Comparison of ENCODE assay signal across 23 cellular contexts in the genomic region with DNA sequence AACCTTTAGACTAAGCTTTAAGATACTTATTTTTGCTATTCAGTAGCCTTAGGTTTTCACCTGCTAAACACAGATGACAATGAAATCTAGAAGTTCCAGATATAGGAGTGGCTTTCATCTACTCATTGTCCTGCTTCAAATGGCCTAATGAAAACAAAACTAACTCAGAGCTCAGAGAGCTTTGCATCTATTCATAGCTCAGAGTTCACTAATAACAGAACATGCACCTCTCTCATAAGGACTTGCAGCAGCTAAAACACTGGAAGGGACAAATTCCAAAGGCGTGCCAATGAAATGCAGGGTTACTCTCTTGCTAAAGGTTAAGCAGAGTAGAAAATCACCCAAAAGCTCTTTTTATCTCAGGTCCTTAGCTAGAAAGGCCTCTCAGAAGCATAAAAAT. TPM values are rescaled to one million over a fixed set of nuclear protein-coding genes. Genes with fewer than 3 reads are reported as not detected.
A peak's percentile ranks its signal among the peaks of the same experiment; 100 is the strongest.
DNase-seq lines count a peak whose midpoint lies in the region; ATAC-seq, FAIRE-seq and TF ChIP-seq lines count a peak whose summit lies in the region.
"Had no signal": no experiment of that assay in that cellular context is flagged by ENCODE, and none has a peak within 500 bp of the region (broad histone marks: within the 10 kb centered on the region; RNA-seq: fewer than 3 reads in every experiment).

No MANE protein-coding gene starts in this region.

- FAIRE-seq in small intestine (lab: Jason Lieb, UNC) = no peak
- FAIRE-seq: GM18507, HTR-8/SVneo had no signal

- H3K4me3 Mint-ChIP-seq in natural killer cell = no peak overlapping the region
- H3K4me3 Mint-ChIP-seq: CD4-positive, alpha-beta memory T cell had no signal

- H3K36me3 ChIP-seq in right atrium auricular region = peaks cover 72% of the 10 kb centered on the region
- peaks cover 63% of the 10 kb centered on the region for H3K36me3 ChIP-seq in cardiac muscle cell
- H3K36me3 ChIP-seq in small intestine (ENCODE audit: control insufficient read depth in 2 of 2, insufficient read depth in 2 of 2, low read length in 2 of 2) = peaks cover 17 to 29% of the 10 kb centered on the region in 2 donors
- peaks cover 12% of the 10 kb centered on the region for H3K36me3 ChIP-seq in H7 (replicated peaks; ENCODE audit: control insufficient read depth, insufficient read depth, low read length)

- no peaks in the 10 kb centered on the region for H3K4me1 ChIP-seq in right atrium auricular region
- no peaks in the 10 kb centered on the region for H3K4me1 ChIP-seq in cardiac muscle cell (ENCODE audit: low read depth)
- H3K4me1 ChIP-seq in small intestine (ENCODE audit: control insufficient read depth in 2 of 2, insufficient read depth in 1 of 2, low read depth in 1 of 2, low read length in 1 of 2) = no peaks in the 10 kb centered on the region
- H3K4me1 ChIP-seq: BE2C, SJCRH30 had no signal

- H3K27ac ChIP-seq in right atrium auricular region (peak overlapping the region in 1 of 2 donors; percentile 56), cardiac muscle cell (peak overlapping the region; percentile 11), small intestine (ENCODE audit: low read depth in 1 of 2, low read length in 1 of 2) (no peak overlapping the region)
- H3K27ac ChIP-seq: HL-60, SJCRH30 had no signal

- H3K27ac Mint-ChIP-seq in natural killer cell = no peak overlapping the region

- ATAC-seq in Right ventricle myocardium superior (ENCODE audit: poor library complexity) (peak; percentile 89), HG03025 (IDR thresholded peaks at IDR 0.05; ENCODE audit: low FRiP score, unreplicated experiment) (peak; percentile 77), natural killer cell (no peak), left colon (no peak)
- ATAC-seq: HCT116 had no signal

- WGBS in small intestine, 3 donors = 33 to 59% (median 57%) methylated on average over 1 of the region's 1 CpG

- no peak overlapping the region for H3K4me3 ChIP-seq in right atrium auricular region
- no peak overlapping the region for H3K4me3 ChIP-seq in cardiac muscle cell
- H3K4me3 ChIP-seq in small intestine (ENCODE audit: low read depth in 1 of 2, low read length in 2 of 2) = no peak overlapping the region
- H3K4me3 ChIP-seq in H7 (ENCODE audit: insufficient read depth, low read depth, low read length) = no peak overlapping the region
- H3K4me3 ChIP-seq: SJCRH30 had no signal

- DNase-seq in Right ventricle myocardium superior (no peak), right atrium auricular region (ENCODE audit: low spot score) (no peak), cardiac muscle cell (ENCODE audit: low read depth in 1 of 2, low spot score in 1 of 2) (no peak), small intestine (peak; percentile 72), natural killer cell (no peak), left colon (no peak), H7 (no peak)
- DNase-seq: 8988T; BE2C; Calu3; CD4-positive, alpha-beta memory T cell; DMS53; NCI-H1105 treated with DMSO at 0.1 percent for 48 hours; NCI-H187; NCI-H446 treated with DMSO at 0.1 percent for 48 hours; OCI-M1; RPMI8226; SJCRH30 had no signal

- no peaks in the 10 kb centered on the region for H3K4me1 Mint-ChIP-seq in natural killer cell

- H3K9me3 Mint-ChIP-seq in natural killer cell = no peaks in the 10 kb centered on the region
- H3K9me3 Mint-ChIP-seq: CD4-positive, alpha-beta memory T cell had no signal

- H3K27me3 ChIP-seq in right atrium auricular region (no peaks in the 10 kb centered on the region), cardiac muscle cell (no peaks in the 10 kb centered on the region), small intestine (ENCODE audit: control insufficient read depth in 2 of 2, insufficient read depth in 2 of 2, low read length in 2 of 2) (no peaks in the 10 kb centered on the region), H7 (ENCODE audit: control insufficient read depth, insufficient read depth, low read length) (no peaks in the 10 kb centered on the region)
- H3K27me3 ChIP-seq: BE2C, SJCRH30 had no signal

- TF ChIP-seq CTCF in right atrium auricular region (IDR thresholded peaks at IDR 0.05) (no peak), cardiac muscle cell (IDR thresholded peaks at IDR 0.05; ENCODE audit: low read depth, low read length) (no peak), natural killer cell (IDR thresholded peaks at IDR 0.05) (no peak)

- H3K27me3 Mint-ChIP-seq in natural killer cell (ENCODE audit: low read depth in 2 of 2) = no peaks in the 10 kb centered on the region
- H3K27me3 Mint-ChIP-seq: CD4-positive, alpha-beta memory T cell had no signal

- H3K36me3 Mint-ChIP-seq in natural killer cell = peaks cover 43% of the 10 kb centered on the region

- intact Hi-C loops in Right ventricle myocardium superior (cut with DNase I) = no loop called here
- intact Hi-C loops in natural killer cell (cut with micrococcal nuclease) = no loop called here
- intact Hi-C loops in left colon (cut with DNase I, micrococcal nuclease) = no loop called here

- H3K9me3 ChIP-seq in right atrium auricular region = no peaks in the 10 kb centered on the region
- no peaks in the 10 kb centered on the region for H3K9me3 ChIP-seq in cardiac muscle cell (ENCODE audit: low read depth)
- H3K9me3 ChIP-seq in small intestine (ENCODE audit: control insufficient read depth, low read depth) = no peaks in the 10 kb centered on the region
- H3K9me3 ChIP-seq: BE2C, SJCRH30 had no signal

RNA-seq across cellular contexts. Expression of a gene that starts 29.0 kb away (rescaled TPM):
- 14.1 TPM for total RNA-seq in Right ventricle myocardium superior
- total RNA-seq in right atrium auricular region = 10 to 100 TPM in 1 of 2 donors, 1 to 10 TPM in 1; 9.5 to 19.5 TPM
- total RNA-seq in cardiac muscle cell = 2.7 and 4.6 TPM in 2 replicates
- polyA plus RNA-seq in cardiac muscle cell = 2.9 and 4.1 TPM in 2 replicates
- polyA plus RNA-seq in small intestine = 10 to 100 TPM; 10.5 to 41.6 (median 27.3) TPM
- 1 to 10 TPM; 4.9 to 7.9 (median 6.0) TPM for total RNA-seq in natural killer cell
- 10 to 100 TPM; 25.4 to 26.3 TPM for total RNA-seq in left colon
- 0.41 and 2.3 TPM in 2 replicates for total RNA-seq in H7 (2014; rRNA removed; shearing (Covaris generic))

RNA-seq across cellular contexts. Expression of a gene that starts 41.2 kb away (rescaled TPM):
- 18.1 TPM for total RNA-seq in Right ventricle myocardium superior
- 10 to 100 TPM; 14.7 to 16.6 TPM for total RNA-seq in right atrium auricular region
- 17.6 and 20.6 TPM in 2 replicates for total RNA-seq in cardiac muscle cell
- polyA plus RNA-seq in cardiac muscle cell = 10.9 and 15.7 TPM in 2 replicates
- polyA plus RNA-seq in small intestine = 10 to 100 TPM in 1 of 3 donors, 1 to 10 TPM in 2; 6.5 to 11.9 (median 7.2) TPM
- 10 to 100 TPM; 35.0 to 37.9 (median 35.9) TPM for total RNA-seq in natural killer cell
- 10 to 100 TPM; 23.5 to 25.0 TPM for total RNA-seq in left colon
- 12.9 and 15.2 TPM in 2 replicates for total RNA-seq in H7 (2014; rRNA removed; shearing (Covaris generic))

RNA-seq across cellular contexts. Expression of a gene that starts 41.5 kb away (rescaled TPM):
- 9.4 TPM for total RNA-seq in Right ventricle myocardium superior
- total RNA-seq in right atrium auricular region = 10 to 100 TPM; 10.0 to 11.1 TPM
- 19.7 and 26.6 TPM in 2 replicates for total RNA-seq in cardiac muscle cell
- polyA plus RNA-seq in cardiac muscle cell = 27.8 and 32.6 TPM in 2 replicates
- polyA plus RNA-seq in small intestine = 10 to 100 TPM; 27.5 to 40.6 (median 30.8) TPM
- 10 to 100 TPM in 2 of 3 donors, 1 to 10 TPM in 1; 7.9 to 27.8 (median 11.8) TPM for total RNA-seq in natural killer cell
- total RNA-seq in left colon = 10 to 100 TPM; 34.5 to 55.8 TPM
- 21.8 and 26.7 TPM in 2 replicates for total RNA-seq in H7 (2014; rRNA removed; shearing (Covaris generic))

Comparison
In these comparisons a context has a peak if more than half of its experiments do, and no peak if none do; other contexts are left out.
1. ATAC-seq: peak in Right ventricle myocardium superior (single experiment) and HG03025 (single experiment); none in natural killer cell (0 of 3) and left colon (single experiment).